In genomic region chr5:138169124-138169523, GRCh38 we compare ENCODE assay signal across 38 cellular contexts. TPM values are rescaled to one million over a fixed set of nuclear protein-coding genes. Genes with fewer than 3 reads are reported as not detected.
"Had no signal": no experiment of that assay in that cellular context is flagged by ENCODE, and none has a peak within 500 bp of the region (broad histone marks: within the 10 kb centered on the region; RNA-seq: fewer than 3 reads in every experiment).

No MANE protein-coding gene starts in this region.

- H3K27ac ChIP-seq: adrenal gland, ascending aorta, body of pancreas, brain microvascular endothelial cell, breast epithelium, cardiac muscle cell had no signal

- H3K27me3 ChIP-seq: adrenal gland, ascending aorta, body of pancreas, brain microvascular endothelial cell, breast epithelium, cardiac muscle cell had no signal

- H3K9me3 Mint-ChIP-seq: activated naive CD4-positive, alpha-beta T cell treated with anti-CD3 and anti-CD28 coated beads for 36 hours; activated naive CD4-positive, alpha-beta T cell treated with anti-CD3 and anti-CD28 coated beads, Interleukin-2, amount 10 ng/mL, durations not matched to agents 7 days and 5 days; activated naive CD4-positive, alpha-beta T cell treated with anti-CD3 and anti-CD28 coated beads, Interleukin-2, amount 50 U/mL, for 24 hours; activated naive CD4-positive, alpha-beta T cell treated with anti-CD3 and anti-CD28 coated beads, Interleukin-2, amount 50 U/mL, for 72 hours; activated naive CD8-positive, alpha-beta T cell treated with anti-CD3 and anti-CD28 coated beads for 36 hours; activated naive CD8-positive, alpha-beta T cell treated with anti-CD3 and anti-CD28 coated beads, Interleukin-2, amount 10 ng/mL, durations not matched to agents 7 days and 5 days; activated naive CD8-positive, alpha-beta T cell treated with anti-CD3 and anti-CD28 coated beads, Interleukin-2, amount 50 U/mL, for 24 hours; activated T-cell treated with anti-CD3 and anti-CD28 coated beads, Interleukin-2, amount 50 U/mL, for 24 hours; activated T-cell treated with anti-CD3 and anti-CD28 coated beads, Interleukin-2, amount 50 U/mL, for 4 hours; activated T-cell treated with anti-CD3 and anti-CD28 coated beads, Interleukin-2, amount 50 U/mL, for 72 hours; activated T-helper 1 cell treated with anti-CD3 and anti-CD28 coated beads, Interleukin-12 subunit alpha, Interleukin-12 subunit beta, Interleukin-2, Interleukin-4 antibody, amounts not matched to agents 30 ng/mL and 10 ng/mL and 1 ng/mL, durations not matched to agents 14 hours and 24 hours and 36 hours; activated T-helper 17 cell treated with anti-CD3 and anti-CD28 coated beads, Interleukin-2, amount 50 U/mL, for 72 hours; activated T-helper 2 cell treated with anti-CD3 and anti-CD28 coated beads, Interferon-gamma antibody, Interleukin-2, Interleukin-4, amounts not matched to agents 10 μg/mL and 5 μg/mL and 100 μg/mL, durations not matched to agents 14 hours and 24 hours and 36 hours; brain; central memory CD8-positive, alpha-beta T cell had no signal

- H3K9me3 ChIP-seq: adrenal gland, ascending aorta, body of pancreas, breast epithelium had no signal

- H3K27ac Mint-ChIP-seq: activated naive CD4-positive, alpha-beta T cell treated with anti-CD3 and anti-CD28 coated beads for 36 hours; activated naive CD4-positive, alpha-beta T cell treated with anti-CD3 and anti-CD28 coated beads, Interleukin-2, amount 10 ng/mL, durations not matched to agents 7 days and 5 days; activated naive CD4-positive, alpha-beta T cell treated with anti-CD3 and anti-CD28 coated beads, Interleukin-2, amount 50 U/mL, for 24 hours; activated naive CD4-positive, alpha-beta T cell treated with anti-CD3 and anti-CD28 coated beads, Interleukin-2, amount 50 U/mL, for 72 hours; activated naive CD8-positive, alpha-beta T cell; activated naive CD8-positive, alpha-beta T cell treated with anti-CD3 and anti-CD28 coated beads for 36 hours; activated naive CD8-positive, alpha-beta T cell treated with anti-CD3 and anti-CD28 coated beads, Interleukin-2, amount 10 ng/mL, durations not matched to agents 7 days and 5 days; activated naive CD8-positive, alpha-beta T cell treated with anti-CD3 and anti-CD28 coated beads, Interleukin-2, amount 50 U/mL, for 24 hours; activated T-cell treated with anti-CD3 and anti-CD28 coated beads, Interleukin-2, amount 50 U/mL, for 24 hours; activated T-cell treated with anti-CD3 and anti-CD28 coated beads, Interleukin-2, amount 50 U/mL, for 72 hours; activated T-helper 1 cell treated with anti-CD3 and anti-CD28 coated beads, Interleukin-12 subunit alpha, Interleukin-12 subunit beta, Interleukin-2, Interleukin-4 antibody, amounts not matched to agents 30 ng/mL and 10 ng/mL and 1 ng/mL, durations not matched to agents 14 hours and 24 hours and 36 hours; activated T-helper 17 cell treated with anti-CD3 and anti-CD28 coated beads, Interleukin-2, amount 50 U/mL, for 72 hours; activated T-helper 2 cell treated with anti-CD3 and anti-CD28 coated beads, Interferon-gamma antibody, Interleukin-2, Interleukin-4, amounts not matched to agents 10 μg/mL and 5 μg/mL and 100 μg/mL, durations not matched to agents 14 hours and 24 hours and 36 hours; brain had no signal

- H3K4me3 Mint-ChIP-seq: activated naive CD4-positive, alpha-beta T cell treated with anti-CD3 and anti-CD28 coated beads for 36 hours; activated naive CD4-positive, alpha-beta T cell treated with anti-CD3 and anti-CD28 coated beads, Interleukin-2, amount 10 ng/mL, durations not matched to agents 7 days and 5 days; activated naive CD4-positive, alpha-beta T cell treated with anti-CD3 and anti-CD28 coated beads, Interleukin-2, amount 50 U/mL, for 24 hours; activated naive CD8-positive, alpha-beta T cell; activated naive CD8-positive, alpha-beta T cell treated with anti-CD3 and anti-CD28 coated beads for 36 hours; activated naive CD8-positive, alpha-beta T cell treated with anti-CD3 and anti-CD28 coated beads, Interleukin-2, amount 10 ng/mL, durations not matched to agents 7 days and 5 days; activated naive CD8-positive, alpha-beta T cell treated with anti-CD3 and anti-CD28 coated beads, Interleukin-2, amount 50 U/mL, for 24 hours; activated T-cell treated with anti-CD3 and anti-CD28 coated beads, Interleukin-2, amount 50 U/mL, for 24 hours; activated T-cell treated with anti-CD3 and anti-CD28 coated beads, Interleukin-2, amount 50 U/mL, for 4 hours; activated T-cell treated with anti-CD3 and anti-CD28 coated beads, Interleukin-2, amount 50 U/mL, for 72 hours; activated T-helper 1 cell treated with anti-CD3 and anti-CD28 coated beads, Interleukin-12 subunit alpha, Interleukin-12 subunit beta, Interleukin-2, Interleukin-4 antibody, amounts not matched to agents 30 ng/mL and 10 ng/mL and 1 ng/mL, durations not matched to agents 14 hours and 24 hours and 36 hours; activated T-helper 17 cell treated with anti-CD3 and anti-CD28 coated beads, Interleukin-2, amount 50 U/mL, for 72 hours; brain; central memory CD8-positive, alpha-beta T cell had no signal

- H3K4me1 ChIP-seq: adrenal gland, ascending aorta, body of pancreas, breast epithelium had no signal

- ATAC-seq: activated naive CD4-positive, alpha-beta T cell treated with anti-CD3 and anti-CD28 coated beads, Interleukin-2, amount 50 U/mL, for 72 hours; activated naive CD8-positive, alpha-beta T cell treated with anti-CD3 and anti-CD28 coated beads, Interleukin-2, amount 50 U/mL, for 24 hours; activated T-cell treated with anti-CD3 and anti-CD28 coated beads, Interleukin-2, amount 50 U/mL, for 4 hours; activated T-cell treated with anti-CD3 and anti-CD28 coated beads, Interleukin-2, amount 50 U/mL, for 72 hours; activated T-helper 17 cell treated with anti-CD3 and anti-CD28 coated beads, Interleukin-2, amount 50 U/mL, for 72 hours; body of pancreas had no signal

- H3K4me1 Mint-ChIP-seq: activated T-helper 17 cell treated with anti-CD3 and anti-CD28 coated beads, Interleukin-2, amount 50 U/mL, for 72 hours; brain had no signal

- DNase-seq: activated effector memory CD4-positive, alpha-beta T cell treated with anti-CD3 and anti-CD28 coated beads, Interleukin-2, amount 50 U/mL, for 16 hours; activated effector memory CD4-positive, alpha-beta T cell treated with Interleukin-2 at 50 U/mL for 16 hours; activated gamma-delta T cell; activated gamma-delta T cell treated with Interleukin-2 at 50 U/mL for 16 hours; activated naive CD4-positive, alpha-beta T cell; activated naive CD4-positive, alpha-beta T cell treated with anti-CD3 and anti-CD28 coated beads for 36 hours; activated naive CD4-positive, alpha-beta T cell treated with anti-CD3 and anti-CD28 coated beads, Interleukin-2, amount 10 ng/mL, durations not matched to agents 7 days and 5 days; activated naive CD4-positive, alpha-beta T cell treated with anti-CD3 and anti-CD28 coated beads, Interleukin-2, amount 50 U/mL, for 16 hours; activated naive CD4-positive, alpha-beta T cell treated with Interleukin-2 at 50 U/mL for 16 hours; activated naive CD8-positive, alpha-beta T cell treated with anti-CD3 and anti-CD28 coated beads for 36 hours; activated naive CD8-positive, alpha-beta T cell treated with anti-CD3 and anti-CD28 coated beads, Interleukin-2, amount 10 ng/mL, durations not matched to agents 7 days and 5 days; activated naive CD8-positive, alpha-beta T cell treated with anti-CD3 and anti-CD28 coated beads, Interleukin-2, amount 50 U/mL, for 24 hours; activated T-cell treated with anti-CD3 and anti-CD28 coated beads, Interleukin-2, amount 50 U/mL, for 1 hour; activated T-cell treated with anti-CD3 and anti-CD28 coated beads, Interleukin-2, amount 50 U/mL, for 24 hours; activated T-cell treated with anti-CD3 and anti-CD28 coated beads, Interleukin-2, amount 50 U/mL, for 4 hours; activated T-cell treated with anti-CD3 and anti-CD28 coated beads, Interleukin-2, amount 50 U/mL, for 48 hours; activated T-cell treated with anti-CD3 and anti-CD28 coated beads, Interleukin-2, amount 50 U/mL, for 72 hours; adrenal gland; amniotic stem cell; amygdala; anterior cingulate cortex; aorta; body of pancreas; brain microvascular endothelial cell; caudate nucleus; central memory CD4-positive, alpha-beta T cell; cerebellar nuclear complex had no signal

- H3K4me3 ChIP-seq: adrenal gland, ascending aorta, body of pancreas, breast epithelium, cardiac muscle cell had no signal

RNA-seq across cellular contexts. Expression of gene KIF20A, which starts 9.8 kb away (rescaled TPM):
- total RNA-seq: ascending aorta had no signal

RNA-seq across cellular contexts. Expression of gene NME5, which starts 29.9 kb away (rescaled TPM):
- total RNA-seq: activated naive CD4-positive, alpha-beta T cell treated with anti-CD3 and anti-CD28 coated beads for 36 hours; activated naive CD4-positive, alpha-beta T cell treated with anti-CD3 and anti-CD28 coated beads, Interleukin-2, amount 50 U/mL, for 72 hours; activated naive CD8-positive, alpha-beta T cell treated with anti-CD3 and anti-CD28 coated beads for 36 hours; activated naive CD8-positive, alpha-beta T cell treated with anti-CD3 and anti-CD28 coated beads, Interleukin-2, amount 10 ng/mL, durations not matched to agents 7 days and 5 days; activated T-cell treated with anti-CD3 and anti-CD28 coated beads, Interleukin-2, amount 50 U/mL, for 4 hours; activated T-cell treated with anti-CD3 and anti-CD28 coated beads, Interleukin-2, amount 50 U/mL, for 72 hours; activated T-helper 1 cell treated with anti-CD3 and anti-CD28 coated beads, Interleukin-12 subunit alpha, Interleukin-12 subunit beta, Interleukin-2, Interleukin-4 antibody, amounts not matched to agents 30 ng/mL and 10 ng/mL and 1 ng/mL, durations not matched to agents 14 hours and 24 hours and 36 hours; activated T-helper 17 cell treated with anti-CD3 and anti-CD28 coated beads, Interleukin-2, amount 50 U/mL, for 72 hours; activated T-helper 2 cell treated with anti-CD3 and anti-CD28 coated beads, Interferon-gamma antibody, Interleukin-2, Interleukin-4, amounts not matched to agents 10 μg/mL and 5 μg/mL and 100 μg/mL, durations not matched to agents 14 hours and 24 hours and 36 hours; ascending aorta had no signal
